1 cellular context compared by ENCODE assay signal in genomic region chr1:90707363-90707710, GRCh38.
A peak's percentile ranks its signal among the peaks of the same experiment; 100 is the strongest.
TF ChIP-seq lines count a peak whose summit lies in the region.

No MANE protein-coding gene starts in this region.

TF ChIP-seq in GM23338, 12 proteins besides CTCF, POLR2A, EP300 and RAD21 (continued from another document):
- TF ChIP-seq REST (IDR thresholded peaks at IDR 0.05; ENCODE audit: unreplicated experiment) (peak; percentile 77), STAT1 (IDR thresholded peaks at IDR 0.05; ENCODE audit: unreplicated experiment) (no peak)
